31 cellular contexts compared by ENCODE assay signal in the genomic region with DNA sequence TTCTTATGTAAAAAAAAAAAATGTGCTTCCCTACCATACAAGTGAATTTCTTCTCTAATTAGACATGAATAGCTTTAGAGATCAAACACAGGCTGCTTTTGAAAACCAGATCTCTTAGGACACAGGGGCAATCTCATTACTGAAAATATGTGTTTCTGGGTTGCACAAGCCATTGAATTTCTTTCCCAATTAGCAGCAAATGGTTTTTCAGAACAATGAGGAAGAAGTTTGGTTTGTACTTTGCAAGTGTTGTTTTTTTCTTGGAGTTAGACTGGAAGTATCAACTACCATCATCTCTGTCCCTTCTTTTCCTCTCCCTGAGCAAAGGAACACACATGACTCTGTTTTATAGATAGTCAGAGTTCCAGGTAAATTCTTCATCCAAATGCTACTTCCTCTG. TPM values are rescaled to one million over a fixed set of nuclear protein-coding genes. Genes with fewer than 3 reads are reported as not detected.
"Had no signal": no experiment of that assay in that cellular context is flagged by ENCODE, and none has a peak within 500 bp of the region (broad histone marks: within the 10 kb centered on the region; RNA-seq: fewer than 3 reads in every experiment).

No MANE protein-coding gene starts in this region.

- H3K4me1 ChIP-seq: esophagus muscularis mucosa, heart right ventricle, lower lobe of right lung, stomach, suprapubic skin, tibial artery, upper lobe of right lung had no signal

- H3K9me3 ChIP-seq: esophagus muscularis mucosa, heart right ventricle, left lung, lower lobe of right lung, stomach, suprapubic skin, tibial artery, upper lobe of right lung had no signal

- H3K4me3 ChIP-seq: esophagus muscularis mucosa, heart right ventricle, left lung, lower lobe of right lung, smooth muscle cell, stomach, suprapubic skin, tibial artery, upper lobe of right lung had no signal

- H3K4me1 Mint-ChIP-seq: natural killer cell had no signal

- DNase-seq: activated CD4-positive, alpha-beta T cell treated with anti-CD3 and anti-CD28 coated beads for 36 hours; activated CD4-positive, CD25-positive, alpha-beta regulatory T cell; activated CD8-positive, alpha-beta T cell treated with anti-CD3 and anti-CD28 coated beads, Interleukin-2, amount 10 ng/mL, durations not matched to agents 7 days and 5 days; activated naive CD4-positive, alpha-beta T cell; activated T-cell treated with anti-CD3 and anti-CD28 coated beads for 4 hours; activated T-cell treated with anti-CD3 and anti-CD28 coated beads, Interleukin-2, amount 50 U/mL, for 72 hours; anterior cingulate cortex; dermis blood vessel endothelial cell; effector CD4-positive, alpha-beta T cell; foreskin melanocyte; heart right ventricle; kidney glomerular epithelial cell; left lung; lower lobe of right lung; mesenchymal stem cell; natural killer cell; stimulated activated CD4-positive, alpha-beta T cell treated with anti-CD3 and anti-CD28 coated beads, Interleukin-1b, Interleukin-23, amount 100 ng/mL, for 48 hours; stimulated activated CD4-positive, alpha-beta T cell treated with anti-CD3 and anti-CD28 coated beads, Interleukin-4, amount 100 ng/mL, for 4 hours; stimulated activated CD8-positive, alpha-beta memory T cell treated with anti-CD3 and anti-CD28 coated beads, Interleukin-4, amount 100 ng/mL, for 48 hours; stimulated activated naive B cell treated with anti-CD40 and anti-IgM and Interleukin-4, amounts not matched to agents 10 μg/mL and 1 μg/mL and 100 μg/mL, for 72 hours; stomach; tibial artery; upper lobe of right lung had no signal

- H3K9me3 Mint-ChIP-seq: activated T-cell treated with anti-CD3 and anti-CD28 coated beads, Interleukin-2, amount 50 U/mL, for 72 hours; natural killer cell; stimulated activated naive B cell treated with anti-CD40 and anti-IgM and Interleukin-4, amounts not matched to agents 10 μg/mL and 1 μg/mL and 100 μg/mL, for 72 hours had no signal

- H3K27ac ChIP-seq: esophagus muscularis mucosa, heart right ventricle, left lung, lower lobe of right lung, stomach, suprapubic skin, tibial artery, upper lobe of right lung had no signal

- H3K36me3 ChIP-seq: esophagus muscularis mucosa, heart right ventricle, left lung, lower lobe of right lung, stomach, suprapubic skin, tibial artery, upper lobe of right lung had no signal

- H3K27ac Mint-ChIP-seq: activated CD4-positive, alpha-beta T cell treated with anti-CD3 and anti-CD28 coated beads for 36 hours; activated CD8-positive, alpha-beta T cell treated with anti-CD3 and anti-CD28 coated beads, Interleukin-2, amount 10 ng/mL, durations not matched to agents 7 days and 5 days; activated naive CD8-positive, alpha-beta T cell; activated T-cell treated with anti-CD3 and anti-CD28 coated beads, Interleukin-2, amount 50 U/mL, for 72 hours; natural killer cell; stimulated activated naive B cell treated with anti-CD40 and anti-IgM and Interleukin-4, amounts not matched to agents 10 μg/mL and 1 μg/mL and 100 μg/mL, for 72 hours had no signal

- H3K4me3 Mint-ChIP-seq: activated CD4-positive, alpha-beta T cell treated with anti-CD3 and anti-CD28 coated beads for 36 hours; activated CD8-positive, alpha-beta T cell treated with anti-CD3 and anti-CD28 coated beads, Interleukin-2, amount 10 ng/mL, durations not matched to agents 7 days and 5 days; activated naive CD8-positive, alpha-beta T cell; activated T-cell treated with anti-CD3 and anti-CD28 coated beads, Interleukin-2, amount 50 U/mL, for 72 hours; natural killer cell; stimulated activated naive B cell treated with anti-CD40 and anti-IgM and Interleukin-4, amounts not matched to agents 10 μg/mL and 1 μg/mL and 100 μg/mL, for 72 hours had no signal

- H3K4me2 ChIP-seq: smooth muscle cell had no signal

- H3K36me3 Mint-ChIP-seq: activated naive CD8-positive, alpha-beta T cell; natural killer cell; stimulated activated naive B cell treated with anti-CD40 and anti-IgM and Interleukin-4, amounts not matched to agents 10 μg/mL and 1 μg/mL and 100 μg/mL, for 72 hours had no signal

RNA-seq across cellular contexts. Expression of gene ANKS4B, which starts 5.6 kb away (rescaled TPM):
- total RNA-seq: activated CD4-positive, alpha-beta T cell treated with anti-CD3 and anti-CD28 coated beads for 36 hours; activated CD8-positive, alpha-beta T cell treated with anti-CD3 and anti-CD28 coated beads, Interleukin-2, amount 10 ng/mL, durations not matched to agents 7 days and 5 days; activated T-cell treated with anti-CD3 and anti-CD28 coated beads, Interleukin-2, amount 50 U/mL, for 72 hours; dermis blood vessel endothelial cell; esophagus muscularis mucosa; glomerular endothelial cell; heart right ventricle; left lung; lower lobe of right lung; osteocyte; posterior vena cava; smooth muscle cell; suprapubic skin; upper lobe of right lung had no signal
- polyA plus RNA-seq: heart right ventricle, smooth muscle cell had no signal

RNA-seq across cellular contexts. Expression of gene ZP2, which starts 16.5 kb away (rescaled TPM):
- total RNA-seq: activated CD4-positive, alpha-beta T cell treated with anti-CD3 and anti-CD28 coated beads for 36 hours; activated CD8-positive, alpha-beta T cell treated with anti-CD3 and anti-CD28 coated beads, Interleukin-2, amount 10 ng/mL, durations not matched to agents 7 days and 5 days; activated T-cell treated with anti-CD3 and anti-CD28 coated beads, Interleukin-2, amount 50 U/mL, for 72 hours; dermis blood vessel endothelial cell; esophagus muscularis mucosa; glomerular endothelial cell; heart right ventricle; left lung; lower lobe of right lung; natural killer cell; osteocyte; posterior vena cava; smooth muscle cell; suprapubic skin had no signal
- polyA plus RNA-seq: adipose tissue, heart right ventricle, smooth muscle cell had no signal

RNA-seq across cellular contexts. Expression of gene CRYM, which starts 50.2 kb away (rescaled TPM):
- total RNA-seq: activated CD4-positive, alpha-beta T cell treated with anti-CD3 and anti-CD28 coated beads for 36 hours; activated CD8-positive, alpha-beta T cell treated with anti-CD3 and anti-CD28 coated beads, Interleukin-2, amount 10 ng/mL, durations not matched to agents 7 days and 5 days; activated T-cell treated with anti-CD3 and anti-CD28 coated beads, Interleukin-2, amount 50 U/mL, for 72 hours; dermis blood vessel endothelial cell; natural killer cell; osteocyte; smooth muscle cell had no signal
- polyA plus RNA-seq: smooth muscle cell had no signal
